Comparison of ENCODE assay signal across 14 cellular contexts in genomic region chr19:12984143-12984627, GRCh38. TPM values are rescaled to one million over a fixed set of nuclear protein-coding genes. Genes with fewer than 3 reads are reported as not detected.
A peak's percentile ranks its signal among the peaks of the same experiment; 100 is the strongest.
DNase-seq lines count a peak whose midpoint lies in the region; ATAC-seq, FAIRE-seq and TF ChIP-seq lines count a peak whose summit lies in the region.
"Had no signal": no experiment of that assay in that cellular context is flagged by ENCODE, and none has a peak within 500 bp of the region (broad histone marks: within the 10 kb centered on the region; RNA-seq: fewer than 3 reads in every experiment).

No MANE protein-coding gene starts in this region.

- H3K9me1 ChIP-seq in keratinocyte (ENCODE audit: control insufficient read depth, extremely low read depth, insufficient read depth, low read length): no peaks in the 10 kb centered on the region

- FAIRE-seq in keratinocyte (lab: Jason Lieb, UNC): peak; percentile 68
- FAIRE-seq: D721Med had no signal

- H3K4me3 ChIP-seq in HCT116 (replicated peaks in 1 of 2; ENCODE audit: low read depth in 1 of 2, low read length in 2 of 2): no peak overlapping the region
- H3K4me3 ChIP-seq in keratinocyte (ENCODE audit: control insufficient read depth in 2 of 3, extremely low read depth in 1 of 3, insufficient read depth in 2 of 3, low read depth in 1 of 3, low read length in 3 of 3): no peak overlapping the region
- no peak overlapping the region for H3K4me3 ChIP-seq in smooth muscle cell
- H3K4me3 ChIP-seq: thyroid gland had no signal

- dilution Hi-C loops in keratinocyte (cut with MboI; ENCODE audit: extremely low pct_ligation_motif_present, low sequenced_read_pairs): no loop called here

- H3K27ac ChIP-seq in HCT116 (ENCODE audit: low read depth, low read length) (no peak overlapping the region; the same call in 1 of the 2 replicates), angular gyrus (ENCODE audit: low read depth, low read length) (peak overlapping the region; percentile 94), keratinocyte (ENCODE audit: control insufficient read depth, insufficient read depth, low read length) (no peak overlapping the region), substantia nigra (ENCODE audit: low read depth, low read length, poor library complexity, severe bottlenecking) (peak overlapping the region; percentile 93), smooth muscle cell (ENCODE audit: low read depth) (no peak overlapping the region)
- H3K27ac ChIP-seq: thyroid gland had no signal

- WGBS in smooth muscle cell (ENCODE audit: low lambda C conversion rate): 86% methylated on average over 3 of the region's 3 CpGs

- H3K9ac ChIP-seq in HCT116 (ENCODE audit: low read length) (peak overlapping the region; percentile 26; the same call in 1 of the 2 replicates), keratinocyte (ENCODE audit: control insufficient read depth, extremely low read depth, insufficient read depth, low read length) (no peak overlapping the region), smooth muscle cell (ENCODE audit: low read depth) (no peak overlapping the region)

- no peaks in the 10 kb centered on the region for H3F3A ChIP-seq in smooth muscle cell (ENCODE audit: low read depth)

- H2AFZ ChIP-seq in HCT116 (ENCODE audit: low read depth, low read length, poor library complexity, severe bottlenecking) (no peak overlapping the region), keratinocyte (ENCODE audit: control insufficient read depth, low read length) (no peak overlapping the region), smooth muscle cell (ENCODE audit: low read depth) (no peak overlapping the region)

- POLR2A ChIA-PET in HCT116 (lab: Charles Lee): interaction anchor here (1.3 to 1.4 kb wide), 2 partner anchors 19 to 76 kb away, joined by 3 to 4 read pairs; no protein-coding TSS in a partner anchor

- peaks cover 21 to 28% of the 10 kb centered on the region in 2 experiments; a peak in 3 of 4 replicates for H3K4me1 ChIP-seq in HCT116 (ENCODE audit: control insufficient read depth in 1 of 2, insufficient read depth in 2 of 2, low read length in 2 of 2)
- no peaks in the 10 kb centered on the region for H3K4me1 ChIP-seq in keratinocyte (ENCODE audit: control insufficient read depth, extremely low read depth, insufficient read depth, low read length)
- H3K4me1 ChIP-seq in smooth muscle cell (ENCODE audit: low read depth): no peaks in the 10 kb centered on the region

- no peak for TF ChIP-seq POLR2A in HCT116 (IDR thresholded peaks at IDR 0.05; ENCODE audit: borderline replicate concordance, extremely low read depth, insufficient read depth, insufficient read length)

- H3K4me2 ChIP-seq in HCT116 (ENCODE audit: low read length) (peak overlapping the region; percentile 64), keratinocyte (ENCODE audit: control insufficient read depth, extremely low read depth, insufficient read depth, low read depth, low read length) (no peak overlapping the region), smooth muscle cell (no peak overlapping the region)

- TF ChIP-seq CTCF in HCT116 (IDR thresholded peaks at IDR 0.05 in 2 of 3, conservative IDR thresholded peaks at IDR 0.05 in 1 of 3; ENCODE audit: borderline replicate concordance in 1 of 3, insufficient read depth in 1 of 3, low read depth in 2 of 3, low read length in 2 of 3) (no peak), keratinocyte (optimal IDR thresholded peaks at IDR 0.05 in 1 of 3, IDR thresholded peaks at IDR 0.05 in 1 of 3, conservative IDR thresholded peaks at IDR 0.05 in 1 of 3; ENCODE audit: extremely low read depth in 1 of 3, insufficient read depth in 2 of 3, low read length in 3 of 3) (no peak), smooth muscle cell (IDR thresholded peaks at IDR 0.05; ENCODE audit: borderline replicate concordance, insufficient read depth, poor library complexity, severe bottlenecking) (no peak)

- CTCF ChIA-PET in HCT116 (lab: Charles Lee): interaction anchor here (0.7 to 2.2 kb wide), 7 partner anchors 45 to 351 kb away, joined by 3 to 27 read pairs (median 4); no protein-coding TSS in a partner anchor

- H3K9me2 ChIP-seq in HCT116 (ENCODE audit: insufficient read depth): no peaks in the 10 kb centered on the region

- RAD21 ChIA-PET in HCT116 (lab: Charles Lee; ENCODE audit: low non-redundant PET in 1 of 2, low total read pairs in 2 of 2, uncharacterized antibody in 2 of 2, unreplicated experiment in 2 of 2): interaction anchor here (0.6 to 1.6 kb wide), 5 partner anchors 77 to 110 kb away, joined by 3 to 10 read pairs (median 3); no protein-coding TSS in a partner anchor

- ATAC-seq in HCT116 (no peak), GM21619 (IDR thresholded peaks at IDR 0.05; ENCODE audit: unreplicated experiment) (no peak)
- ATAC-seq in activated CD4-positive, CD25-positive, alpha-beta regulatory T cell treated with anti-CD3 and anti-CD28 coated beads, Interleukin-2, amount 50 U/mL, for 24 hours: no peak

- DNase-seq in HCT116 (ENCODE audit: low read depth, low spot score) (no peak), keratinocyte (ENCODE audit: low read depth, low spot score) (no peak), substantia nigra (lab: John Stamatoyannopoulos, UW) (no peak), smooth muscle cell (lab: John Stamatoyannopoulos, UW; ENCODE audit: unreplicated experiment) (no peak), T-helper 9 cell (no peak)
- DNase-seq: GF-D8 had no signal

- H3K36me3 ChIP-seq in HCT116 (ENCODE audit: control insufficient read depth in 1 of 2, insufficient read depth in 2 of 2, low read length in 2 of 2) (no peaks in the 10 kb centered on the region), keratinocyte (ENCODE audit: control insufficient read depth in 2 of 2, extremely low read depth in 1 of 2, insufficient read depth in 2 of 2, low read length in 2 of 2) (no peaks in the 10 kb centered on the region), smooth muscle cell (ENCODE audit: low read depth) (no peaks in the 10 kb centered on the region)
- H3K36me3 ChIP-seq: thyroid gland had no signal

- no TSS peak for BruUV-seq in HCT116 (replicated peaks; lab: Mats Ljungman, UMichigan)

- H3K27me3 ChIP-seq in HCT116 (ENCODE audit: insufficient read depth, low read length): no peaks in the 10 kb centered on the region
- H3K27me3 ChIP-seq in keratinocyte (ENCODE audit: control insufficient read depth, extremely low read depth, insufficient read depth, low read length): no peaks in the 10 kb centered on the region
- peaks cover 8% of the 10 kb centered on the region for H3K27me3 ChIP-seq in smooth muscle cell (ENCODE audit: low read depth)
- H3K27me3 ChIP-seq: thyroid gland had no signal

- no peaks in the 10 kb centered on the region for H4K20me1 ChIP-seq in HCT116 (ENCODE audit: insufficient read depth)
- no peaks in the 10 kb centered on the region for H4K20me1 ChIP-seq in keratinocyte (ENCODE audit: control insufficient read depth, extremely low read depth, insufficient read depth, low read length)
- no peaks in the 10 kb centered on the region for H4K20me1 ChIP-seq in smooth muscle cell (ENCODE audit: low read depth)

- no peak for TF ChIP-seq RAD21 in HCT116 (IDR thresholded peaks at IDR 0.05; ENCODE audit: low read depth)

- H3K79me2 ChIP-seq in HCT116 (ENCODE audit: insufficient read depth, low read length) (no peaks in the 10 kb centered on the region), keratinocyte (ENCODE audit: control insufficient read depth, insufficient read depth, low read length) (no peaks in the 10 kb centered on the region), smooth muscle cell (ENCODE audit: low read depth) (no peaks in the 10 kb centered on the region)

- intact Hi-C loops in HCT116 (cut with micrococcal nuclease): no loop called here

- H3K9me3 ChIP-seq in HCT116 (ENCODE audit: control insufficient read depth in 1 of 2, insufficient read depth in 1 of 2, low read depth in 1 of 2, low read length in 2 of 2) (no peaks in the 10 kb centered on the region), keratinocyte (ENCODE audit: control insufficient read depth, low read depth, low read length) (peaks cover 2% of the 10 kb centered on the region), smooth muscle cell (replicated peaks; ENCODE audit: low read depth) (no peaks in the 10 kb centered on the region)
- H3K9me3 ChIP-seq: thyroid gland had no signal

RNA-seq across cellular contexts. Expression of gene NFIX, which starts 11.1 kb away (rescaled TPM):
- 34.8 TPM for total RNA-seq in HCT116 (2021; ENCODE audit: unreplicated experiment)
- polyA plus RNA-seq in HCT116 (2012): 19.4 and 25.2 TPM in 2 replicates
- 3.1 to 21.4 TPM (median 5.2 TPM) in 3 replicates for polyA plus RNA-seq in keratinocyte
- polyA plus RNA-seq in keratinocyte (2011; ENCODE audit: low read depth): 13.1 TPM
- 8.8 and 19.1 TPM in 2 replicates for polyA plus RNA-seq in keratinocyte (2011; cell fraction: cytosol; rRNA removed)
- polyA plus RNA-seq in keratinocyte (2011; cell fraction: nucleus; rRNA removed): 16.8 and 22.7 TPM in 2 replicates
- polyA plus RNA-seq in keratinocyte (2012; ENCODE audit: low replicate concordance): 11.9 and 50.9 TPM in 2 replicates
- 8.7 to 101 TPM (median 9.2 TPM) in 3 replicates for polyA minus RNA-seq in keratinocyte
- 22.1 TPM for polyA minus RNA-seq in keratinocyte (2011; cell fraction: cytosol; rRNA and poly(A)+ RNA removed)
- polyA minus RNA-seq in keratinocyte (2011; cell fraction: nucleus; rRNA and poly(A)+ RNA removed): 9.8 and 16.2 TPM in 2 replicates
- total RNA-seq in smooth muscle cell: 2.3 TPM in 2 replicates
- 1.8 and 1.9 TPM in 2 replicates for polyA plus RNA-seq in smooth muscle cell

RNA-seq across cellular contexts. Expression of gene DAND5, which starts 14.8 kb away (rescaled TPM):
- total RNA-seq in HCT116 (2021; ENCODE audit: unreplicated experiment): 0.25 TPM
- 0.07 TPM in 2 replicates for polyA plus RNA-seq in HCT116 (2012)
- 0.09 TPM in 1 of 3 replicates, not detected in the others for polyA plus RNA-seq in keratinocyte
- polyA plus RNA-seq in keratinocyte (2011; ENCODE audit: low read depth): not detected
- not detected in 2 replicates for polyA plus RNA-seq in keratinocyte (2011; cell fraction: cytosol; rRNA removed)
- polyA plus RNA-seq in keratinocyte (2011; cell fraction: nucleus; rRNA removed): 0.06 and 0.08 TPM in 2 replicates
- polyA plus RNA-seq in keratinocyte (2012; ENCODE audit: low replicate concordance): 0.06 TPM in 1 of 2 replicates, not detected in the other
- not detected in 3 replicates for polyA minus RNA-seq in keratinocyte
- not detected for polyA minus RNA-seq in keratinocyte (2011; cell fraction: cytosol; rRNA and poly(A)+ RNA removed)
- not detected in 2 replicates for polyA minus RNA-seq in keratinocyte (2011; cell fraction: nucleus; rRNA and poly(A)+ RNA removed)
- total RNA-seq in smooth muscle cell: not detected in 2 replicates
- polyA plus RNA-seq in smooth muscle cell: 0.18 TPM in 1 of 2 replicates, not detected in the other
- total RNA-seq: activated CD8-positive, alpha-beta memory T cell treated with anti-CD3 and anti-CD28 coated beads for 36 hours; mesothelial cell of epicardium; T-helper 17 cell had no signal

RNA-seq across cellular contexts. Expression of gene GADD45GIP1, which starts 27.2 kb away (rescaled TPM):
- total RNA-seq in HCT116 (2021; ENCODE audit: unreplicated experiment) (35.9 TPM), smooth muscle cell (51.5 and 51.6 TPM in 2 replicates)
- 44.5 and 55.5 TPM in 2 replicates for polyA plus RNA-seq in HCT116 (2012)
- polyA plus RNA-seq in keratinocyte (27.8 to 38.4 TPM (median 35.5 TPM) in 3 replicates), smooth muscle cell (152 and 153 TPM in 2 replicates)
- 22.7 TPM for polyA plus RNA-seq in keratinocyte (2011; ENCODE audit: low read depth)
- polyA plus RNA-seq in keratinocyte (2011; cell fraction: cytosol; rRNA removed): 10.8 and 29.0 TPM in 2 replicates
- polyA plus RNA-seq in keratinocyte (2011; cell fraction: nucleus; rRNA removed): 9.8 and 10.6 TPM in 2 replicates
- polyA plus RNA-seq in keratinocyte (2012; ENCODE audit: low replicate concordance): 18.1 and 56.9 TPM in 2 replicates
- 4.4 to 9.0 TPM (median 4.6 TPM) in 3 replicates for polyA minus RNA-seq in keratinocyte
- polyA minus RNA-seq in keratinocyte (2011; cell fraction: cytosol; rRNA and poly(A)+ RNA removed): 43.2 TPM
- 2.9 and 3.7 TPM in 2 replicates for polyA minus RNA-seq in keratinocyte (2011; cell fraction: nucleus; rRNA and poly(A)+ RNA removed)

RNA-seq across cellular contexts. Expression of gene RAD23A, which starts 38.5 kb away (rescaled TPM):
- total RNA-seq in HCT116 (2021; ENCODE audit: unreplicated experiment) (163 TPM), smooth muscle cell (74.4 and 97.1 TPM in 2 replicates)
- polyA plus RNA-seq in HCT116 (2012): 245 and 256 TPM in 2 replicates
- polyA plus RNA-seq in keratinocyte (20.3 to 63.3 TPM (median 23.7 TPM) in 3 replicates), smooth muscle cell (176 and 191 TPM in 2 replicates)
- polyA plus RNA-seq in keratinocyte (2011; ENCODE audit: low read depth): 51.3 TPM
- 31.9 and 74.2 TPM in 2 replicates for polyA plus RNA-seq in keratinocyte (2011; cell fraction: cytosol; rRNA removed)
- polyA plus RNA-seq in keratinocyte (2011; cell fraction: nucleus; rRNA removed): 31.8 and 38.2 TPM in 2 replicates
- 106 and 107 TPM in 2 replicates for polyA plus RNA-seq in keratinocyte (2012; ENCODE audit: low replicate concordance)
- 24.7 to 169 TPM (median 25.4 TPM) in 3 replicates for polyA minus RNA-seq in keratinocyte
- 84.4 TPM for polyA minus RNA-seq in keratinocyte (2011; cell fraction: cytosol; rRNA and poly(A)+ RNA removed)
- 13.9 and 16.0 TPM in 2 replicates for polyA minus RNA-seq in keratinocyte (2011; cell fraction: nucleus; rRNA and poly(A)+ RNA removed)

RNA-seq across cellular contexts. Expression of gene CALR, which starts 45.8 kb away (rescaled TPM):
- total RNA-seq in HCT116 (2021; ENCODE audit: unreplicated experiment) (739 TPM), smooth muscle cell (800 and 956 TPM in 2 replicates)
- 660 and 681 TPM in 2 replicates for polyA plus RNA-seq in HCT116 (2012)
- polyA plus RNA-seq in keratinocyte (785 to 1,497 TPM (median 899 TPM) in 3 replicates), smooth muscle cell (640 and 833 TPM in 2 replicates)
- 690 TPM for polyA plus RNA-seq in keratinocyte (2011; ENCODE audit: low read depth)
- polyA plus RNA-seq in keratinocyte (2011; cell fraction: cytosol; rRNA removed): 541 and 590 TPM in 2 replicates
- polyA plus RNA-seq in keratinocyte (2011; cell fraction: nucleus; rRNA removed): 847 and 916 TPM in 2 replicates
- polyA plus RNA-seq in keratinocyte (2012; ENCODE audit: low replicate concordance): 591 and 1,352 TPM in 2 replicates
- 878 to 1,487 TPM (median 945 TPM) in 3 replicates for polyA minus RNA-seq in keratinocyte
- 831 TPM for polyA minus RNA-seq in keratinocyte (2011; cell fraction: cytosol; rRNA and poly(A)+ RNA removed)
- 464 and 627 TPM in 2 replicates for polyA minus RNA-seq in keratinocyte (2011; cell fraction: nucleus; rRNA and poly(A)+ RNA removed)

Comparison
In these comparisons a context has a peak if more than half of its experiments do, and no peak if none do; other contexts are left out.
1. H3K27ac ChIP-seq: peak in angular gyrus (single experiment) and substantia nigra (single experiment); none in HCT116 (single experiment), keratinocyte (single experiment) and smooth muscle cell (single experiment).
2. RNA of gene NFIX, which starts 11.1 kb away (total RNA-seq): 34.8 TPM in HCT116 (single experiment); 2.3 TPM in smooth muscle cell; every median in the first group is over 10 times any median in the second.